In genomic region chr5:10126900-10127299, GRCh38 we compare ENCODE assay signal across 17 cellular contexts.
DNase-seq lines count a peak whose midpoint lies in the region; ATAC-seq and TF ChIP-seq lines count a peak whose summit lies in the region.
"Had no signal": no experiment of that assay in that cellular context is flagged by ENCODE, and none has a peak within 500 bp of the region (broad histone marks: within the 10 kb centered on the region; RNA-seq: fewer than 3 reads in every experiment).

No MANE protein-coding gene starts in this region.

- peaks cover under 1% of the 10 kb centered on the region for H3K9me3 Mint-ChIP-seq in neural crest cell
- H3K9me3 Mint-ChIP-seq in stimulated activated effector memory CD8-positive, alpha-beta T cell treated with anti-CD3 and anti-CD28 coated beads, Interleukin-12 subunit alpha, Interleukin-12 subunit beta, amount 100 ng/mL, for 72 hours: no peaks in the 10 kb centered on the region

- peaks cover 4% of the 10 kb centered on the region for H3K4me1 Mint-ChIP-seq in neural crest cell
- H3K4me1 Mint-ChIP-seq in stimulated activated effector memory CD8-positive, alpha-beta T cell treated with anti-CD3 and anti-CD28 coated beads, Interleukin-12 subunit alpha, Interleukin-12 subunit beta, amount 100 ng/mL, for 72 hours: no peaks in the 10 kb centered on the region
- H3K4me1 Mint-ChIP-seq: CD14-positive monocyte; CD4-positive, alpha-beta memory T cell had no signal

- no peak for TF ChIP-seq CTCF in neural crest cell (conservative IDR thresholded peaks at IDR 0.05)

- DNase-seq in neural crest cell (ENCODE audit: low read depth, low spot score) (no peak), NCI-H146 treated with DMSO at 0.1 percent for 48 hours (lab: John Stamatoyannopoulos, UW; ENCODE audit: unreplicated experiment) (no peak), SW 1271 (lab: John Stamatoyannopoulos, UW) (no peak), mesenteric fat pad (ENCODE audit: low spot score) (no peak), glomerular visceral epithelial cell (ENCODE audit: extremely low spot score) (no peak)
- no peak for DNase-seq in stimulated activated effector memory CD8-positive, alpha-beta T cell treated with anti-CD3 and anti-CD28 coated beads, Interleukin-12 subunit alpha, Interleukin-12 subunit beta, amount 100 ng/mL, for 72 hours (ENCODE audit: low spot score in 2 of 2)
- DNase-seq: 8988T; Calu3; CD4-positive, alpha-beta memory T cell; DMS79 treated with DMSO at 0.1 percent for 48 hours; GF-D8 had no signal

- H3K27me3 Mint-ChIP-seq in neural crest cell (ENCODE audit: low read depth): no peaks in the 10 kb centered on the region

- ATAC-seq in stimulated activated effector memory CD8-positive, alpha-beta T cell treated with anti-CD3 and anti-CD28 coated beads, Interleukin-12 subunit alpha, Interleukin-12 subunit beta, amount 100 ng/mL, for 72 hours: peak; percentile 21
- ATAC-seq: GM12878, HepG2 had no signal

- peak overlapping the region; percentile 23 for H3K27ac ChIP-seq in cingulate gyrus (ENCODE audit: low read depth, low read length)
- peak overlapping the region; percentile 31 for H3K27ac ChIP-seq in temporal lobe (ENCODE audit: low read depth, low read length)
- H3K27ac ChIP-seq: BLaER1 had no signal

- no peaks in the 10 kb centered on the region for H3K36me3 Mint-ChIP-seq in neural crest cell (ENCODE audit: low read depth)
- no peaks in the 10 kb centered on the region for H3K36me3 Mint-ChIP-seq in stimulated activated effector memory CD8-positive, alpha-beta T cell treated with anti-CD3 and anti-CD28 coated beads, Interleukin-12 subunit alpha, Interleukin-12 subunit beta, amount 100 ng/mL, for 72 hours
- H3K36me3 Mint-ChIP-seq: CD14-positive monocyte; CD4-positive, alpha-beta memory T cell had no signal

- H3K27ac Mint-ChIP-seq in neural crest cell (ENCODE audit: unreplicated experiment): peak overlapping the region; percentile 43
- no peak overlapping the region for H3K27ac Mint-ChIP-seq in stimulated activated effector memory CD8-positive, alpha-beta T cell treated with anti-CD3 and anti-CD28 coated beads, Interleukin-12 subunit alpha, Interleukin-12 subunit beta, amount 100 ng/mL, for 72 hours
- H3K27ac Mint-ChIP-seq: CD4-positive, alpha-beta memory T cell had no signal

- H3K4me3 Mint-ChIP-seq in neural crest cell: no peak overlapping the region
- H3K4me3 Mint-ChIP-seq in stimulated activated effector memory CD8-positive, alpha-beta T cell treated with anti-CD3 and anti-CD28 coated beads, Interleukin-12 subunit alpha, Interleukin-12 subunit beta, amount 100 ng/mL, for 72 hours: no peak overlapping the region
- H3K4me3 Mint-ChIP-seq: CD14-positive monocyte; CD4-positive, alpha-beta memory T cell had no signal
